In the genomic region with DNA sequence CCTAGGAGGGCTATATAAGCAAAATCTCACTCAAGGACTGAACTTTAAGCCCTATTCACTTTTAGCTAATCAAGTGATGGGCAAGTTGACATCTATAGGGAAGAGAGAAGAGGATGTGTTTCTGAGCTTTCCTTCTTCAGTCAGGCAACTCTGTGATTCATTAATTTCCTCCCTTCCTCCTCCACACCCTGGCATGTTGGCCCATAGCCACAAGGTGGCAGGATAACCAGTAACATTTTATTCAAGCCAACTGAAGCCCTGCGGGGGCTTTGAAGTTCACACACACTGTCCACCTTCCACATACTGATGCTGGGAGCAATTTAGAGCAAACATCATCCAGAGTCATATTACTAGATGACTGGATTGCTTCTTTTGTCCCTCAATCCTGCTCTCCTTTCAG, we compare ENCODE assay signal across 8 cellular contexts.
DNase-seq lines count a peak whose midpoint lies in the region; ATAC-seq, FAIRE-seq and TF ChIP-seq lines count a peak whose summit lies in the region.
"Not testable (repeated sequence)": the region's sequence is repeated elsewhere in the genome, so short reads cannot be mapped to it uniquely, and the experiment has no call there.

No MANE protein-coding gene starts in this region.

- TF ChIP-seq POLR2A in A549 (IDR thresholded peaks at IDR 0.05; ENCODE audit: low read length); HepG2 (IDR thresholded peaks at IDR 0.05; ENCODE audit: insufficient read depth in 1 of 2, low read depth in 2 of 2, low read length in 2 of 2): not testable (repeated sequence)

- H3K9me3 Mint-ChIP-seq in activated CD8-positive, alpha-beta T cell treated with anti-CD3 and anti-CD28 coated beads for 36 hours = not testable (repeated sequence)

- H3K4me3 ChIP-seq in A549; HepG2 (replicated peaks in 1 of 3; ENCODE audit: insufficient read depth in 1 of 3, low read depth in 2 of 3, low read length in 3 of 3): not testable (repeated sequence)

- H3K9me3 ChIP-seq in A549; HepG2 (ENCODE audit: low read length): not testable (repeated sequence)

- H3K4me1 Mint-ChIP-seq in activated CD8-positive, alpha-beta T cell treated with anti-CD3 and anti-CD28 coated beads for 36 hours (ENCODE audit: low read depth) = not testable (repeated sequence)

- intact Hi-C loops in activated CD8-positive, alpha-beta T cell treated with anti-CD3 and anti-CD28 coated beads for 36 hours (cut with micrococcal nuclease); HepG2 (cut with micrococcal nuclease; ENCODE audit: unreplicated experiment): not testable (repeated sequence)

- H3K27ac Mint-ChIP-seq in activated CD8-positive, alpha-beta T cell treated with anti-CD3 and anti-CD28 coated beads for 36 hours = not testable (repeated sequence)

- H3K27ac ChIP-seq in A549; HepG2 (ENCODE audit: extremely low read length, insufficient read depth, low read length): not testable (repeated sequence)

- not testable (repeated sequence) for H4K20me1 ChIP-seq in HepG2 (ENCODE audit: insufficient read depth, low read length)

- POLR2A ChIA-PET in A549 (lab: Yijun Ruan, JAX); activated CD8-positive, alpha-beta T cell treated with anti-CD3 and anti-CD28 coated beads for 36 hours (lab: Charles Lee); HepG2 (lab: Yijun Ruan, JAX): not testable (repeated sequence)

- not testable (repeated sequence) for H3K36me3 ChIP-seq in HepG2 (replicated peaks in 1 of 2; ENCODE audit: control insufficient read depth in 1 of 2, insufficient read depth in 2 of 2, low read length in 2 of 2)

- not testable (repeated sequence) for H3K27me3 ChIP-seq in HepG2 (ENCODE audit: control insufficient read depth in 1 of 2, insufficient read depth in 2 of 2, low read length in 2 of 2)

- H3K4me3 Mint-ChIP-seq in activated CD8-positive, alpha-beta T cell treated with anti-CD3 and anti-CD28 coated beads for 36 hours = not testable (repeated sequence)

- H3K79me2 ChIP-seq in HepG2 (ENCODE audit: insufficient read depth, low read length) = not testable (repeated sequence)

- in situ Hi-C loops in HepG2 (cut with HindIII; ENCODE audit: extremely low pct_ligation_motif_present, low pct_unique_long_range_greater_than_20kb) = not testable (repeated sequence)

- H3K9ac ChIP-seq in HepG2 (ENCODE audit: insufficient read depth, low read depth, low read length) = not testable (repeated sequence)

- not testable (repeated sequence) for H3K4me1 ChIP-seq in A549; HepG2 (ENCODE audit: insufficient read depth, low read length)

- no CpG with 5 or more reads among the region's 1 CpG for WGBS in A549 (ENCODE audit: missing lambda C conversion rate)
- no CpG with 5 or more reads among the region's 1 CpG for WGBS in HepG2 (ENCODE audit: low lambda C conversion rate)

- CTCF ChIA-PET in A549 (lab: Yijun Ruan, JAX); activated CD8-positive, alpha-beta T cell treated with anti-CD3 and anti-CD28 coated beads for 36 hours (lab: Charles Lee); HepG2 (lab: Yijun Ruan, JAX; ENCODE audit: low intra/inter-chr PET ratio, low total read pairs): not testable (repeated sequence)

- ATAC-seq in A549 (peak; percentile 34 to 71; a peak in 2 of 6 replicates), GM18867 (IDR thresholded peaks at IDR 0.05; ENCODE audit: unreplicated experiment) (peak; percentile 88), GM19468 (IDR thresholded peaks at IDR 0.05; ENCODE audit: extremely low read depth, unreplicated experiment) (peak; percentile 80), HG02571 (IDR thresholded peaks at IDR 0.05; ENCODE audit: unreplicated experiment) (peak; percentile 53), HG03039 (IDR thresholded peaks at IDR 0.05; ENCODE audit: unreplicated experiment) (peak; percentile 79), HG03460 (IDR thresholded peaks at IDR 0.05; ENCODE audit: unreplicated experiment) (peak; percentile 80), HepG2 (peak; percentile 90)
- peak; percentile 87 for ATAC-seq in activated CD8-positive, alpha-beta T cell treated with anti-CD3 and anti-CD28 coated beads for 36 hours

- not testable (repeated sequence) for TF ChIP-seq EP300 in A549 (IDR thresholded peaks at IDR 0.05); HepG2 (IDR thresholded peaks at IDR 0.05; ENCODE audit: low read depth in 2 of 2, low read length in 2 of 2); HepG2 (CRISPR knock-in tag; IDR thresholded peaks at IDR 0.05; ENCODE audit: borderline replicate concordance)

- H2AFZ ChIP-seq in HepG2 (ENCODE audit: low read length) = not testable (repeated sequence)

- not testable (repeated sequence) for BruUV-seq in HepG2 (replicated peaks; lab: Mats Ljungman, UMichigan)

- not testable (repeated sequence) for H3K36me3 Mint-ChIP-seq in activated CD8-positive, alpha-beta T cell treated with anti-CD3 and anti-CD28 coated beads for 36 hours (ENCODE audit: low read depth)

- not testable (repeated sequence) for H3K4me2 ChIP-seq in A549; HepG2 (ENCODE audit: low read depth, low read length)

- FAIRE-seq in A549 (lab: Jason Lieb, UNC); HepG2 (lab: Jason Lieb, UNC): not testable (repeated sequence)

- not testable (repeated sequence) for DNase-seq in A549 (ENCODE audit: low read depth in 1 of 2, low spot score in 1 of 2); activated CD8-positive, alpha-beta T cell treated with anti-CD3 and anti-CD28 coated beads for 36 hours; HepG2 (ENCODE audit: low spot score)

- not testable (repeated sequence) for TF ChIP-seq CTCF in A549 (IDR thresholded peaks at IDR 0.05); activated CD8-positive, alpha-beta T cell treated with anti-CD3 and anti-CD28 coated beads for 36 hours (IDR thresholded peaks at IDR 0.05); HepG2 (CRISPR knock-in tag; IDR thresholded peaks at IDR 0.05)

- TF ChIP-seq RAD21 in A549 (conservative IDR thresholded peaks at IDR 0.05 in 1 of 2, IDR thresholded peaks at IDR 0.05 in 1 of 2); HepG2 (CRISPR knock-in tag; IDR thresholded peaks at IDR 0.05): not testable (repeated sequence)

- not testable (repeated sequence) for H3K27me3 Mint-ChIP-seq in activated CD8-positive, alpha-beta T cell treated with anti-CD3 and anti-CD28 coated beads for 36 hours
